12 cellular contexts compared by ENCODE assay signal in genomic region chr1:41497056-41497440, GRCh38. TPM values are rescaled to one million over a fixed set of nuclear protein-coding genes. Genes with fewer than 3 reads are reported as not detected.
DNase-seq lines count a peak whose midpoint lies in the region; ATAC-seq and TF ChIP-seq lines count a peak whose summit lies in the region.
"Had no signal": no experiment of that assay in that cellular context is flagged by ENCODE, and none has a peak within 500 bp of the region (broad histone marks: within the 10 kb centered on the region; RNA-seq: fewer than 3 reads in every experiment).

No MANE protein-coding gene starts in this region.

- ATAC-seq in GM23338 (no peak; the same call in 2 of the 3 replicates), left ventricle myocardium superior (no peak), HG02840 (IDR thresholded peaks at IDR 0.05; ENCODE audit: low FRiP score, unreplicated experiment) (no peak), natural killer cell (no peak), GM18517 (IDR thresholded peaks at IDR 0.05; ENCODE audit: unreplicated experiment) (no peak)

- H3F3A ChIP-seq in GM23338 (replicated peaks; ENCODE audit: low read depth) = 0 out of 2 replicates have a peak, but pooled peaks cover 5% of the 10 kb centered on the region

- TF ChIP-seq POLR2A in sigmoid colon (IDR thresholded peaks at IDR 0.05) = no peak

- peaks cover 21% of the 10 kb centered on the region for H3K4me1 Mint-ChIP-seq in GM23338
- H3K4me1 Mint-ChIP-seq in natural killer cell = peaks cover 3 to 4% of the 10 kb centered on the region in 2 donors

- WGBS in sigmoid colon, 2 donors = 75 to 90% methylated on average over 13 of the region's 13 CpGs

- no peaks in the 10 kb centered on the region for H4K20me1 ChIP-seq in GM23338 (replicated peaks; ENCODE audit: insufficient read depth)

- H3K27ac Mint-ChIP-seq in GM23338 = no peak overlapping the region
- no peak overlapping the region for H3K27ac Mint-ChIP-seq in natural killer cell

- TF ChIP-seq EP300 in sigmoid colon (IDR thresholded peaks at IDR 0.05) = no peak

- TF ChIP-seq CTCF in GM23338 (conservative IDR thresholded peaks at IDR 0.05; ENCODE audit: low read depth in 2 of 2) = no peak
- TF ChIP-seq CTCF in VCaP (conservative IDR thresholded peaks at IDR 0.05) = no peak
- TF ChIP-seq CTCF in sigmoid colon (IDR thresholded peaks at IDR 0.05) = no peak
- no peak for TF ChIP-seq CTCF in natural killer cell (IDR thresholded peaks at IDR 0.05)

- H3K36me3 Mint-ChIP-seq in GM23338 (ENCODE audit: low read depth) = no peaks in the 10 kb centered on the region
- no peaks in the 10 kb centered on the region for H3K36me3 Mint-ChIP-seq in natural killer cell

- no peaks in the 10 kb centered on the region for H3K36me3 ChIP-seq in GM23338 (ENCODE audit: insufficient read depth)
- H3K36me3 ChIP-seq in sigmoid colon = no peaks in the 10 kb centered on the region

- peak overlapping the region; percentile 83 for H3K4me2 ChIP-seq in GM23338

- DNase-seq in GM23338 (ENCODE audit: low spot score) (no peak), left ventricle myocardium superior (peak; percentile 31), sigmoid colon (no peak), SK-N-DZ (ENCODE audit: low spot score) (no peak), natural killer cell (no peak)
- DNase-seq: activated T-cell treated with anti-CD3 and anti-CD28 coated beads, Interleukin-2, amount 50 U/mL, for 48 hours; NCI-H2171; T1000 had no signal

- no peaks in the 10 kb centered on the region for H3K9me2 ChIP-seq in GM23338 (ENCODE audit: insufficient read depth)

- H3K79me2 ChIP-seq in GM23338 (replicated peaks; ENCODE audit: insufficient read depth) = no peaks in the 10 kb centered on the region

- H3K27me3 Mint-ChIP-seq in GM23338 (ENCODE audit: insufficient read depth, low read depth, poor library complexity) = peaks cover 19% of the 10 kb centered on the region
- H3K27me3 Mint-ChIP-seq in natural killer cell (ENCODE audit: low read depth in 2 of 2) = peaks cover 19 to 24% of the 10 kb centered on the region in 2 donors

- H3K27me3 ChIP-seq in GM23338 (ENCODE audit: insufficient read depth) = peaks cover 12% of the 10 kb centered on the region
- no peaks in the 10 kb centered on the region for H3K27me3 ChIP-seq in sigmoid colon

- H3K4me3 Mint-ChIP-seq in GM23338 = peak overlapping the region; percentile 45
- H3K4me3 Mint-ChIP-seq in natural killer cell = no peak overlapping the region

- peak overlapping the region; percentile 66; the same call in 1 of the 2 replicates for H2AFZ ChIP-seq in GM23338

- no peaks in the 10 kb centered on the region for H3K9me3 Mint-ChIP-seq in GM23338
- no peaks in the 10 kb centered on the region for H3K9me3 Mint-ChIP-seq in natural killer cell

- H3K4me1 ChIP-seq in GM23338 (ENCODE audit: insufficient read depth) = peaks cover 12% of the 10 kb centered on the region; the same call in 1 of the 2 replicates
- peaks cover 0 to 62% (median 51%) of the 10 kb centered on the region in 4 donors for H3K4me1 ChIP-seq in sigmoid colon

- H3K4me3 ChIP-seq in GM23338 = peak overlapping the region; percentile 55
- no peak overlapping the region for H3K4me3 ChIP-seq in sigmoid colon

- intact Hi-C loops in left ventricle myocardium superior (cut with micrococcal nuclease) (no loop called here), sigmoid colon (cut with DNase I) (loop anchor here (5.0 kb wide), 2 partner anchors 65 to 115 kb away; no protein-coding TSS in a partner anchor), natural killer cell (cut with micrococcal nuclease) (no loop called here)

- no peaks in the 10 kb centered on the region for H3K9me3 ChIP-seq in sigmoid colon

- H3K27ac ChIP-seq in GM23338 (ENCODE audit: low read depth) = no peak overlapping the region
- H3K27ac ChIP-seq in VCaP = peak overlapping the region; percentile 78; the same call in 1 of the 2 replicates
- H3K27ac ChIP-seq in sigmoid colon = peak overlapping the region; percentile 88 to 92 (median 90)

TF ChIP-seq in GM23338, 12 proteins besides CTCF, POLR2A, EP300 and RAD21:
- no peak for TF ChIP-seq REST (IDR thresholded peaks at IDR 0.05; ENCODE audit: unreplicated experiment)

RNA-seq across cellular contexts. Expression of gene EDN2, which starts 12.6 kb away (rescaled TPM):
- total RNA-seq in GM23338 (2014; rRNA removed; shearing (Covaris generic)) = not detected in 2 replicates
- polyA plus RNA-seq in GM23338 (2016; fragmentation: Nextera tagmentation; extraction: Ambion mirVana) (not detected in 2 replicates), sigmoid colon (1 to 10 TPM in 1 of 3 donors, under 1 TPM in 2; 0.57 to 4.8 (median 0.92) TPM)
- total RNA-seq in left ventricle myocardium superior (0.27 TPM), sigmoid colon (1 to 10 TPM in 1 of 4 donors, not detected in 3; 2.2 TPM), natural killer cell (under 1 TPM; 0.29 to 0.93 (median 0.64) TPM)
- polyA plus RNA-seq in SK-N-DZ (2014; cell fraction: cytosol; rRNA removed) = not detected in 2 replicates
- polyA plus RNA-seq in SK-N-DZ (2014; cell fraction: nucleus; rRNA removed) = not detected in 2 replicates
- total RNA-seq: liver had no signal
